11 cellular contexts compared by ENCODE assay signal in genomic region chrX:67781132-67781531, GRCh38.
DNase-seq lines count a peak whose midpoint lies in the region; ATAC-seq and TF ChIP-seq lines count a peak whose summit lies in the region.
"Had no signal": no experiment of that assay in that cellular context is flagged by ENCODE, and none has a peak within 500 bp of the region (broad histone marks: within the 10 kb centered on the region; RNA-seq: fewer than 3 reads in every experiment).

No MANE protein-coding gene starts in this region.

- no peaks in the 10 kb centered on the region for H3K79me2 ChIP-seq in Karpas-422 (ENCODE audit: low read length)

- H3K36me3 Mint-ChIP-seq in nephron progenitor cell (ENCODE audit: low read depth) = no peaks in the 10 kb centered on the region
- H3K36me3 Mint-ChIP-seq: T-cell had no signal

- TF ChIP-seq CTCF in body of pancreas (IDR thresholded peaks at IDR 0.05) (no peak), right atrium auricular region (IDR thresholded peaks at IDR 0.05) (peak in 1 of 2 donors; percentile 53), stomach (IDR thresholded peaks at IDR 0.05) (peak in 1 of 7 experiments; percentile 3), BE2C (IDR thresholded peaks at IDR 0.05; ENCODE audit: low read depth, low read length) (no peak), nephron progenitor cell (IDR thresholded peaks at IDR 0.05) (no peak)

- no peak for TF ChIP-seq EP300 in stomach (IDR thresholded peaks at IDR 0.05)

- in situ Hi-C loops in G401 (cut with HindIII; ENCODE audit: low sequenced_read_pairs) = no loop called here

- 0 out of 2 replicates have a peak overlapping the region, but pooled peaks have one; percentile 66 for H2AFZ ChIP-seq in Karpas-422 (ENCODE audit: low read length)

- intact Hi-C loops in body of pancreas (cut with DNase I) = no loop called here
- intact Hi-C loops in stomach (cut with DNase I; ENCODE audit: low total_unique reads) = no loop called here

- peak; percentile 18 for ATAC-seq in body of pancreas
- ATAC-seq: T-cell had no signal

- no peak overlapping the region for H3K27ac Mint-ChIP-seq in nephron progenitor cell
- H3K27ac Mint-ChIP-seq: T-cell had no signal

- no peak for DNase-seq in Karpas-422
- DNase-seq in body of pancreas = peak in 1 of 4 donors; percentile 1
- DNase-seq in right atrium auricular region (ENCODE audit: low spot score) = no peak
- DNase-seq in stomach = no peak
- no peak for DNase-seq in NCI-H128 (lab: John Stamatoyannopoulos, UW; ENCODE audit: unreplicated experiment)
- DNase-seq in G401 (ENCODE audit: low spot score) = no peak
- DNase-seq in BE2C = no peak
- DNase-seq in nephron progenitor cell = no peak
- DNase-seq: activated T-cell treated with anti-CD3 and anti-CD28 coated beads for 4 hours; central memory CD4-positive, alpha-beta T cell; T-cell had no signal

- no peak overlapping the region for H3K4me2 ChIP-seq in Karpas-422 (ENCODE audit: low read depth, low read length, poor library complexity, severe bottlenecking)

- H3K36me3 ChIP-seq in Karpas-422 (ENCODE audit: insufficient read depth, low read length) (no peaks in the 10 kb centered on the region), body of pancreas (replicated peaks in 1 of 2; ENCODE audit: insufficient read depth in 1 of 2, low read depth in 2 of 2) (no peaks in the 10 kb centered on the region), right atrium auricular region (no peaks in the 10 kb centered on the region), stomach (no peaks in the 10 kb centered on the region), BE2C (no peaks in the 10 kb centered on the region)

- TF ChIP-seq POLR2A in body of pancreas (IDR thresholded peaks at IDR 0.05) = no peak
- TF ChIP-seq POLR2A in stomach (IDR thresholded peaks at IDR 0.05) = no peak

- H3K9me3 Mint-ChIP-seq in nephron progenitor cell = peaks cover 15% of the 10 kb centered on the region
- H3K9me3 Mint-ChIP-seq: T-cell had no signal

- no peaks in the 10 kb centered on the region for H4K20me1 ChIP-seq in Karpas-422 (ENCODE audit: insufficient read depth, low read depth, low read length)

- no peaks in the 10 kb centered on the region for H3K9me3 ChIP-seq in Karpas-422 (ENCODE audit: low read length)
- no peaks in the 10 kb centered on the region for H3K9me3 ChIP-seq in body of pancreas
- H3K9me3 ChIP-seq in right atrium auricular region = no peaks in the 10 kb centered on the region
- H3K9me3 ChIP-seq in stomach = no peaks in the 10 kb centered on the region
- H3K9me3 ChIP-seq in BE2C = no peaks in the 10 kb centered on the region

- peaks cover 8% of the 10 kb centered on the region for H3K4me1 ChIP-seq in Karpas-422 (ENCODE audit: low read length)
- no peaks in the 10 kb centered on the region for H3K4me1 ChIP-seq in body of pancreas
- H3K4me1 ChIP-seq in right atrium auricular region = peaks cover 0 to 20% of the 10 kb centered on the region in 2 donors
- H3K4me1 ChIP-seq in stomach = no peaks in the 10 kb centered on the region
- no peaks in the 10 kb centered on the region for H3K4me1 ChIP-seq in BE2C

- no peaks in the 10 kb centered on the region for H3K4me1 Mint-ChIP-seq in nephron progenitor cell

- H3K9me2 ChIP-seq in Karpas-422 (replicated peaks; ENCODE audit: insufficient read depth, low read length) = no peaks in the 10 kb centered on the region

- H3K27me3 Mint-ChIP-seq in nephron progenitor cell (ENCODE audit: low read depth, poor library complexity) = no peaks in the 10 kb centered on the region

- WGBS in body of pancreas, 2 donors = 50 to 83% methylated on average over 1 to 3 of the region's 3 CpGs
- 36 to 63% (median 43%) methylated on average over 3 of the region's 3 CpGs for WGBS in stomach, 5 donors

- no peak overlapping the region for H3K9ac ChIP-seq in Karpas-422 (ENCODE audit: low read length)

- H3K4me3 Mint-ChIP-seq in nephron progenitor cell = no peak overlapping the region
- H3K4me3 Mint-ChIP-seq: T-cell had no signal

- no peak overlapping the region for H3K4me3 ChIP-seq in Karpas-422 (ENCODE audit: low read length)
- no peak overlapping the region for H3K4me3 ChIP-seq in body of pancreas
- H3K4me3 ChIP-seq in right atrium auricular region = no peak overlapping the region
- H3K4me3 ChIP-seq in stomach = no peak overlapping the region
- no peak overlapping the region for H3K4me3 ChIP-seq in BE2C (ENCODE audit: low read depth, low read length)

- no peaks in the 10 kb centered on the region for H3K27me3 ChIP-seq in Karpas-422 (ENCODE audit: low read length)
- H3K27me3 ChIP-seq in body of pancreas = no peaks in the 10 kb centered on the region
- no peaks in the 10 kb centered on the region for H3K27me3 ChIP-seq in right atrium auricular region
- H3K27me3 ChIP-seq in stomach = no peaks in the 10 kb centered on the region
- H3K27me3 ChIP-seq in BE2C = no peaks in the 10 kb centered on the region

- no peak overlapping the region for H3K27ac ChIP-seq in Karpas-422 (ENCODE audit: low read length)
- no peak overlapping the region for H3K27ac ChIP-seq in body of pancreas
- peak overlapping the region; percentile 61 to 75 for H3K27ac ChIP-seq in right atrium auricular region
- H3K27ac ChIP-seq in stomach = peak overlapping the region in 3 of 5 donors; percentile 35 to 56 (median 37)

Comparison
In these comparisons a context has a peak if more than half of its experiments do, and no peak if none do; other contexts are left out.
1. H3K27ac ChIP-seq: peak in right atrium auricular region (2 of 2) and stomach (3 of 5); none in Karpas-422 (single experiment) and body of pancreas (0 of 4).